In genomic region chr15:75573643-75574384, GRCh38 we compare ENCODE assay signal across 1 cellular context.
TF ChIP-seq lines count a peak whose summit lies in the region.

No MANE protein-coding gene starts in this region.

TF ChIP-seq in GM23338, 12 proteins besides CTCF, POLR2A, EP300 and RAD21 (continued from another document):
- TF ChIP-seq EZH2phosphoT487 (IDR thresholded peaks at IDR 0.05; ENCODE audit: unreplicated experiment), result no peak
- no peak for TF ChIP-seq ZNF331 (CRISPR knock-in tag; IDR thresholded peaks at IDR 0.05; ENCODE audit: low read depth)
- no peak for TF ChIP-seq REST (IDR thresholded peaks at IDR 0.05; ENCODE audit: unreplicated experiment)
- TF ChIP-seq CREB1 (CRISPR knock-in tag; IDR thresholded peaks at IDR 0.05; ENCODE audit: low read depth), result no peak
- TF ChIP-seq STAT1 (IDR thresholded peaks at IDR 0.05; ENCODE audit: unreplicated experiment), result no peak
